9 cellular contexts compared by ENCODE assay signal in genomic region chr3:184562146-184562861, GRCh38. TPM values are rescaled to one million over a fixed set of nuclear protein-coding genes. Genes with fewer than 3 reads are reported as not detected.
DNase-seq lines count a peak whose midpoint lies in the region; ATAC-seq and TF ChIP-seq lines count a peak whose summit lies in the region.
"Had no signal": no experiment of that assay in that cellular context is flagged by ENCODE, and none has a peak within 500 bp of the region (broad histone marks: within the 10 kb centered on the region; RNA-seq: fewer than 3 reads in every experiment).

No MANE protein-coding gene starts in this region.

- BruUV-seq in Caco-2 (replicated peaks; lab: Mats Ljungman, UMichigan): no TSS peak

- H3K79me2 ChIP-seq in parathyroid adenoma: no peaks in the 10 kb centered on the region

- CTCF ChIA-PET in Caco-2 (lab: Charles Lee): interaction anchor here (0.8 to 2.1 kb wide), 10 partner anchors 19 to 246 kb away, joined by 3 to 22 read pairs (median 10); no protein-coding TSS in a partner anchor

- no peak overlapping the region for H3K9ac ChIP-seq in parathyroid adenoma

- no peaks in the 10 kb centered on the region for H3K9me3 ChIP-seq in Caco-2
- no peaks in the 10 kb centered on the region for H3K9me3 ChIP-seq in RWPE2 (ENCODE audit: severe bottlenecking)
- H3K9me3 ChIP-seq in parathyroid adenoma (ENCODE audit: control insufficient read depth, low read length): no peaks in the 10 kb centered on the region

- TF ChIP-seq CTCF in Caco-2 (IDR thresholded peaks at IDR 0.05; ENCODE audit: insufficient read depth in 1 of 2, low read depth in 1 of 2, low read length in 1 of 2, severe bottlenecking in 1 of 2, unreplicated experiment in 1 of 2): no peak
- no peak for TF ChIP-seq CTCF in RWPE2 (IDR thresholded peaks at IDR 0.05; ENCODE audit: poor library complexity, severe bottlenecking)
- TF ChIP-seq CTCF in foreskin keratinocyte (conservative IDR thresholded peaks at IDR 0.05): no peak
- no peak for TF ChIP-seq CTCF in parathyroid adenoma (IDR thresholded peaks at IDR 0.05)

- H3K4me3 ChIP-seq in Caco-2 (ENCODE audit: low read depth, low read length): peak overlapping the region; percentile 80
- H3K4me3 ChIP-seq in RWPE2 (ENCODE audit: severe bottlenecking): peak overlapping the region; percentile 59
- peak overlapping the region; percentile 56 for H3K4me3 ChIP-seq in parathyroid adenoma (ENCODE audit: low read depth, low read length)

- POLR2A ChIA-PET in Caco-2 (lab: Charles Lee): interaction anchor here (0.5 to 1.6 kb wide), 3 partner anchors 58 to 331 kb away, joined by 3 to 9 read pairs (median 5); partner anchors contain the start of gene MAGEF1

- H3K9me3 Mint-ChIP-seq in Caco-2 (ENCODE audit: unreplicated experiment): no peaks in the 10 kb centered on the region

- H3K4me1 ChIP-seq in Caco-2: peaks cover 25% of the 10 kb centered on the region
- peaks cover 24% of the 10 kb centered on the region for H3K4me1 ChIP-seq in RWPE2 (ENCODE audit: insufficient read depth, poor library complexity, severe bottlenecking)
- peaks cover 21% of the 10 kb centered on the region for H3K4me1 ChIP-seq in foreskin keratinocyte
- H3K4me1 ChIP-seq in parathyroid adenoma: peaks cover 15% of the 10 kb centered on the region

- H3K27ac ChIP-seq in RWPE2 (ENCODE audit: poor library complexity, severe bottlenecking) (no peak overlapping the region), foreskin keratinocyte (peak overlapping the region; percentile 59), parathyroid adenoma (no peak overlapping the region)

- intact Hi-C loops in Caco-2 (cut with micrococcal nuclease; ENCODE audit: unreplicated experiment): no loop called here

- no peaks in the 10 kb centered on the region for H3K36me3 ChIP-seq in Caco-2 (ENCODE audit: control insufficient read depth, insufficient read depth, low read length)
- H3K36me3 ChIP-seq in RWPE2 (ENCODE audit: low read depth): no peaks in the 10 kb centered on the region
- H3K36me3 ChIP-seq in parathyroid adenoma (ENCODE audit: control insufficient read depth, insufficient read depth, low read length): no peaks in the 10 kb centered on the region

- no peak overlapping the region for H3K27ac Mint-ChIP-seq in Caco-2 (ENCODE audit: unreplicated experiment)

- H3K4me1 Mint-ChIP-seq in Caco-2 (ENCODE audit: low read depth, unreplicated experiment): peaks cover 24% of the 10 kb centered on the region

- no peak for DNase-seq in Caco-2
- no peak for DNase-seq in RWPE2 (ENCODE audit: low spot score)
- no peak for DNase-seq in foreskin keratinocyte
- no peak for DNase-seq in SW480 (ENCODE audit: low spot score)
- DNase-seq in kidney tubule cell (ENCODE audit: low spot score): no peak
- DNase-seq in GOT3 (lab: John Stamatoyannopoulos, UW): no peak

- H2AFZ ChIP-seq in parathyroid adenoma: peak overlapping the region; percentile 65

- peaks cover 1% of the 10 kb centered on the region; the same call in 1 of the 2 replicates for H3K27me3 ChIP-seq in Caco-2 (replicated peaks; ENCODE audit: control insufficient read depth, insufficient read depth, low read length)
- no peaks in the 10 kb centered on the region for H3K27me3 ChIP-seq in RWPE2 (ENCODE audit: insufficient read depth, poor library complexity, severe bottlenecking)
- H3K27me3 ChIP-seq in foreskin keratinocyte: peaks cover 13% of the 10 kb centered on the region
- no peaks in the 10 kb centered on the region for H3K27me3 ChIP-seq in parathyroid adenoma (ENCODE audit: control insufficient read depth, insufficient read depth, low read length)

- peak overlapping the region; percentile 80 for H3K4me2 ChIP-seq in parathyroid adenoma (ENCODE audit: low read length)

- H3K36me3 Mint-ChIP-seq in Caco-2 (ENCODE audit: insufficient read depth, unreplicated experiment): peaks cover 10% of the 10 kb centered on the region

- peak overlapping the region; percentile 47 for H3K4me3 Mint-ChIP-seq in Caco-2 (ENCODE audit: unreplicated experiment)

- ATAC-seq in RWPE2 (ENCODE audit: low read depth) (peak; percentile 8), foreskin keratinocyte (no peak), HG03469 (IDR thresholded peaks at IDR 0.05; ENCODE audit: unreplicated experiment) (no peak)

- peaks cover 11% of the 10 kb centered on the region for H3K27me3 Mint-ChIP-seq in Caco-2 (ENCODE audit: insufficient read depth, unreplicated experiment)

RNA-seq across cellular contexts. Expression of gene EPHB3, which starts 0.7 kb away (rescaled TPM):
- 5.6 and 6.9 TPM in 2 replicates for total RNA-seq in Caco-2 (2022)
- total RNA-seq in foreskin keratinocyte: 5.2 and 10.8 TPM in 2 replicates
- 4.3 and 6.5 TPM in 2 replicates for polyA plus RNA-seq in foreskin keratinocyte
- total RNA-seq: activated CD8-positive, alpha-beta memory T cell treated with anti-CD3 and anti-CD28 coated beads for 36 hours had no signal
